1 cellular context compared by ENCODE assay signal in the genomic region with DNA sequence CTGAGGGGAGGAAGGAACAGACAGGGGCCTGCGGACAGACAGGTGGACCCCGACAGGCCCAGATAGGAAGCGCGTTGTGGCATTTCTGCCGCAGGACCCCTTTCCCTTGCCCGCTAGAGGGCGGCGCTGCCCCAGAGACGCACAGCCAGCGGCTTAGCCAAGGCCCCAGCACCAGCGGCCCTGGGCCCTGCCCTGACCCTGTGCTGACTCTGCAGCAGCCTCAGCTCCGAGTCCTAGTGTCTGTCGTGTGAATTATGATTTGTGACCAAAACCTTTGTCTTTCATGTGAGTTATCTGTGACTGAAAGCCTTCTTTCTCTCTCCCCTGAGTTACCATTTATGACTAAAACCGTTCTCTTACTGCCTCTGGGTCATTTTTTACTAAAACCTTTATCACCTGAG.
A peak's percentile ranks its signal among the peaks of the same experiment; 100 is the strongest.
TF ChIP-seq lines count a peak whose summit lies in the region.

No MANE protein-coding gene starts in this region.

TF ChIP-seq in IMR-90, 13 proteins besides CTCF, POLR2A, EP300 and RAD21 (continued from another document):
- peak; percentile 86 for TF ChIP-seq SMC3 (IDR thresholded peaks at IDR 0.05; ENCODE audit: low read depth, low read length)
